ENCODE assay signal across 1 cellular context in the genomic region with DNA sequence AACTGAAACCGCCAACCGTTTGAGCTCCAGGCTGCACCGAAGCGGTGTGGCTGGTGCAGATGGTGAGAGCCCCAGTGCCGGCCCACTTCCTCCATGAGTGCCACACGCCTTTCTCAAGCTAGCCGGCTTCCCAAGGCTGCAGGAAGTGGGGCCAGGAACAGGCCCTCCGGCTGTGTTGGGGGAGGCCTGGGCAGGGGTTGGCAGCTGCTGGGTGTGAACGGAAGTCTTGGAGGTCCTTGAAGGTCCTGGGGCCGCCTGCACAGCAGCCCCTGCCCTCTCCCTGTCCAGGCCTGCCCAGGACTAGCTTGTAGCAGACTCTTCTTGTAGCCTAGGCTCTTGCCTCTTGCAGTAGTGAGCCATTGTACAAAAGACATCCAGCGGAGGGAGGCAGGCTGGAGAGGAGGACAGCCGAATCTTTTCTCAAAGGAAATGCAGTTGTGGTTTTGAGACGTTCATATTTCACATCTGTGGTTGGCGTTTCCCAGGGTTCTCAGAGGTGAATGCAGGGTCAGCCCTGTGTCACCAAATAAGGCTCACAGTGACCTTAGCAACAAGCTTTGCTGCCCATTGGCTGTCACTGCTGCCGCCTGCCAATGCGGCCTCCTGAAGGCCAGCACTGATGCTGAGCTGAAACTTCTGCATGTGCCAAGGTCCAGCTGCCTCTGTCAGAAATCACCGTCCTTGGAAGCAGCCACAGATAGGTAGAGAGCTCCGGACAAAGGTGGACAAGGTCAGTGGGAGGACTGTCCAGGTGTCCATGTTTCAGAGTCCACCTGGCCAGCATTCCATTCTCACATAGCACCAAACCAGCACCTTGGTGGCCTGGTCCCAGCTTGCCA.
TF ChIP-seq lines count a peak whose summit lies in the region.

No MANE protein-coding gene starts in this region.

TF ChIP-seq in K562, 482 proteins besides CTCF, POLR2A, EP300 and RAD21 (continued from another document and continues in another):
- TF ChIP-seq, protein P1, sequence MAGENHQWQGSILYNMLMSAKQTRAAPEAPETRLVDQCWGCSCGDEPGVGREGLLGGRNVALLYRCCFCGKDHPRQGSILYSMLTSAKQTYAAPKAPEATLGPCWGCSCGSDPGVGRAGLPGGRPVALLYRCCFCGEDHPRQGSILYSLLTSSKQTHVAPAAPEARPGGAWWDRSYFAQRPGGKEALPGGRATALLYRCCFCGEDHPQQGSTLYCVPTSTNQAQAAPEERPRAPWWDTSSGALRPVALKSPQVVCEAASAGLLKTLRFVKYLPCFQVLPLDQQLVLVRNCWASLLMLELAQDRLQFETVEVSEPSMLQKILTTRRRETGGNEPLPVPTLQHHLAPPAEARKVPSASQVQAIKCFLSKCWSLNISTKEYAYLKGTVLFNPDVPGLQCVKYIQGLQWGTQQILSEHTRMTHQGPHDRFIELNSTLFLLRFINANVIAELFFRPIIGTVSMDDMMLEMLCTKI (IDR thresholded peaks at IDR 0.05; ENCODE audit: partially characterized antibody): no peak
- TF ChIP-seq ZNF699 (CRISPR knock-in tag; IDR thresholded peaks at IDR 0.05; ENCODE audit: insufficient replicate concordance) (no peak), LCOR (CRISPR knock-in tag; IDR thresholded peaks at IDR 0.05) (peak; percentile 63; the same call in 1 of the 2 replicates), ZNF316 (IDR thresholded peaks at IDR 0.05) (no peak), KDM2B (CRISPR knock-in tag; IDR thresholded peaks at IDR 0.05) (no peak), ELF1 (tag; IDR thresholded peaks at IDR 0.05) (no peak), ZFP30 (CRISPR knock-in tag; IDR thresholded peaks at IDR 0.05; ENCODE audit: borderline replicate concordance) (no peak), HOXB6 (CRISPR knock-in tag; IDR thresholded peaks at IDR 0.05; ENCODE audit: borderline replicate concordance) (no peak), CAMTA2 (CRISPR knock-in tag; conservative IDR thresholded peaks at IDR 0.05) (no peak), ZNF589 (CRISPR knock-in tag; IDR thresholded peaks at IDR 0.05; ENCODE audit: low read depth) (peak; percentile 85), FIP1L1 (IDR thresholded peaks at IDR 0.05; ENCODE audit: low read depth, low read length, poor library complexity, severe bottlenecking) (no peak), MEIS2 (IDR thresholded peaks at IDR 0.05; ENCODE audit: partially characterized antibody) (peak; percentile 77), SIX5 (IDR thresholded peaks at IDR 0.05; ENCODE audit: borderline replicate concordance in 1 of 2, insufficient read depth in 1 of 2, low read depth in 1 of 2, low read length in 2 of 2) (no peak), SNIP1 (IDR thresholded peaks at IDR 0.05; ENCODE audit: low read depth) (no peak), ZNF75A (CRISPR knock-in tag; IDR thresholded peaks at IDR 0.05) (0 out of 2 replicates have a peak, but pooled peaks have one; percentile 34), NR2C1 (IDR thresholded peaks at IDR 0.05) (no peak), NR2C1 (tag; IDR thresholded peaks at IDR 0.05) (peak; percentile 74), RBFOX2 (IDR thresholded peaks at IDR 0.05; ENCODE audit: low read depth, low read length) (peak; percentile 36; the same call in 1 of the 2 replicates), RBM34 (IDR thresholded peaks at IDR 0.05; ENCODE audit: borderline replicate concordance, insufficient read depth, low read length) (no peak), ZNF121 (CRISPR knock-in tag; conservative IDR thresholded peaks at IDR 0.05) (no peak), RFX1 (IDR thresholded peaks at IDR 0.05) (peak; percentile 65), HDGF (IDR thresholded peaks at IDR 0.05) (no peak), ZNF79 (CRISPR knock-in tag; IDR thresholded peaks at IDR 0.05; ENCODE audit: low read depth) (peak; percentile 62; the same call in 1 of the 2 replicates)
- TF ChIP-seq, protein P2, sequence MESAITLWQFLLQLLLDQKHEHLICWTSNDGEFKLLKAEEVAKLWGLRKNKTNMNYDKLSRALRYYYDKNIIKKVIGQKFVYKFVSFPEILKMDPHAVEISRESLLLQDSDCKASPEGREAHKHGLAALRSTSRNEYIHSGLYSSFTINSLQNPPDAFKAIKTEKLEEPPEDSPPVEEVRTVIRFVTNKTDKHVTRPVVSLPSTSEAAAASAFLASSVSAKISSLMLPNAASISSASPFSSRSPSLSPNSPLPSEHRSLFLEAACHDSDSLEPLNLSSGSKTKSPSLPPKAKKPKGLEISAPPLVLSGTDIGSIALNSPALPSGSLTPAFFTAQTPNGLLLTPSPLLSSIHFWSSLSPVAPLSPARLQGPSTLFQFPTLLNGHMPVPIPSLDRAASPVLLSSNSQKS (CRISPR knock-in tag; IDR thresholded peaks at IDR 0.05): no peak
- TF ChIP-seq, protein P3, sequence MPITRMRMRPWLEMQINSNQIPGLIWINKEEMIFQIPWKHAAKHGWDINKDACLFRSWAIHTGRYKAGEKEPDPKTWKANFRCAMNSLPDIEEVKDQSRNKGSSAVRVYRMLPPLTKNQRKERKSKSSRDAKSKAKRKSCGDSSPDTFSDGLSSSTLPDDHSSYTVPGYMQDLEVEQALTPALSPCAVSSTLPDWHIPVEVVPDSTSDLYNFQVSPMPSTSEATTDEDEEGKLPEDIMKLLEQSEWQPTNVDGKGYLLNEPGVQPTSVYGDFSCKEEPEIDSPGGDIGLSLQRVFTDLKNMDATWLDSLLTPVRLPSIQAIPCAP (CRISPR knock-in tag; IDR thresholded peaks at IDR 0.05; ENCODE audit: borderline replicate concordance): no peak
- TF ChIP-seq, protein P4, sequence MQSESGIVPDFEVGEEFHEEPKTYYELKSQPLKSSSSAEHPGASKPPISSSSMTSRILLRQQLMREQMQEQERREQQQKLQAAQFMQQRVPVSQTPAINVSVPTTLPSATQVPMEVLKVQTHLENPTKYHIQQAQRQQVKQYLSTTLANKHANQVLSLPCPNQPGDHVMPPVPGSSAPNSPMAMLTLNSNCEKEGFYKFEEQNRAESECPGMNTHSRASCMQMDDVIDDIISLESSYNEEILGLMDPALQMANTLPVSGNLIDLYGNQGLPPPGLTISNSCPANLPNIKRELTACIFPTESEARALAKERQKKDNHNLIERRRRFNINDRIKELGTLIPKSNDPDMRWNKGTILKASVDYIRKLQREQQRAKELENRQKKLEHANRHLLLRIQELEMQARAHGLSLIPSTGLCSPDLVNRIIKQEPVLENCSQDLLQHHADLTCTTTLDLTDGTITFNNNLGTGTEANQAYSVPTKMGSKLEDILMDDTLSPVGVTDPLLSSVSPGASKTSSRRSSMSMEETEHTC (IDR thresholded peaks at IDR 0.05): no peak
- TF ChIP-seq, protein P5, sequence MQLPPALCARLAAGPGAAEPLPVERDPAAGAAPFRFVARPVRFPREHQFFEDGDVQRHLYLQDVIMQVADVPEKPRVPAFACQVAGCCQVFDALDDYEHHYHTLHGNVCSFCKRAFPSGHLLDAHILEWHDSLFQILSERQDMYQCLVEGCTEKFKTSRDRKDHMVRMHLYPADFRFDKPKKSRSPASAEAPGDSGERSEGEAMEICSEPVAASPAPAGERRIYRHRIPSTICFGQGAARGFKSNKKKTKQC (CRISPR knock-in tag; IDR thresholded peaks at IDR 0.05): no peak
- TF ChIP-seq, protein P6, sequence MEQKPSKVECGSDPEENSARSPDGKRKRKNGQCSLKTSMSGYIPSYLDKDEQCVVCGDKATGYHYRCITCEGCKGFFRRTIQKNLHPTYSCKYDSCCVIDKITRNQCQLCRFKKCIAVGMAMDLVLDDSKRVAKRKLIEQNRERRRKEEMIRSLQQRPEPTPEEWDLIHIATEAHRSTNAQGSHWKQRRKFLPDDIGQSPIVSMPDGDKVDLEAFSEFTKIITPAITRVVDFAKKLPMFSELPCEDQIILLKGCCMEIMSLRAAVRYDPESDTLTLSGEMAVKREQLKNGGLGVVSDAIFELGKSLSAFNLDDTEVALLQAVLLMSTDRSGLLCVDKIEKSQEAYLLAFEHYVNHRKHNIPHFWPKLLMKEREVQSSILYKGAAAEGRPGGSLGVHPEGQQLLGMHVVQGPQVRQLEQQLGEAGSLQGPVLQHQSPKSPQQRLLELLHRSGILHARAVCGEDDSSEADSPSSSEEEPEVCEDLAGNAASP (IDR thresholded peaks at IDR 0.05): no peak
- TF ChIP-seq, protein P7, sequence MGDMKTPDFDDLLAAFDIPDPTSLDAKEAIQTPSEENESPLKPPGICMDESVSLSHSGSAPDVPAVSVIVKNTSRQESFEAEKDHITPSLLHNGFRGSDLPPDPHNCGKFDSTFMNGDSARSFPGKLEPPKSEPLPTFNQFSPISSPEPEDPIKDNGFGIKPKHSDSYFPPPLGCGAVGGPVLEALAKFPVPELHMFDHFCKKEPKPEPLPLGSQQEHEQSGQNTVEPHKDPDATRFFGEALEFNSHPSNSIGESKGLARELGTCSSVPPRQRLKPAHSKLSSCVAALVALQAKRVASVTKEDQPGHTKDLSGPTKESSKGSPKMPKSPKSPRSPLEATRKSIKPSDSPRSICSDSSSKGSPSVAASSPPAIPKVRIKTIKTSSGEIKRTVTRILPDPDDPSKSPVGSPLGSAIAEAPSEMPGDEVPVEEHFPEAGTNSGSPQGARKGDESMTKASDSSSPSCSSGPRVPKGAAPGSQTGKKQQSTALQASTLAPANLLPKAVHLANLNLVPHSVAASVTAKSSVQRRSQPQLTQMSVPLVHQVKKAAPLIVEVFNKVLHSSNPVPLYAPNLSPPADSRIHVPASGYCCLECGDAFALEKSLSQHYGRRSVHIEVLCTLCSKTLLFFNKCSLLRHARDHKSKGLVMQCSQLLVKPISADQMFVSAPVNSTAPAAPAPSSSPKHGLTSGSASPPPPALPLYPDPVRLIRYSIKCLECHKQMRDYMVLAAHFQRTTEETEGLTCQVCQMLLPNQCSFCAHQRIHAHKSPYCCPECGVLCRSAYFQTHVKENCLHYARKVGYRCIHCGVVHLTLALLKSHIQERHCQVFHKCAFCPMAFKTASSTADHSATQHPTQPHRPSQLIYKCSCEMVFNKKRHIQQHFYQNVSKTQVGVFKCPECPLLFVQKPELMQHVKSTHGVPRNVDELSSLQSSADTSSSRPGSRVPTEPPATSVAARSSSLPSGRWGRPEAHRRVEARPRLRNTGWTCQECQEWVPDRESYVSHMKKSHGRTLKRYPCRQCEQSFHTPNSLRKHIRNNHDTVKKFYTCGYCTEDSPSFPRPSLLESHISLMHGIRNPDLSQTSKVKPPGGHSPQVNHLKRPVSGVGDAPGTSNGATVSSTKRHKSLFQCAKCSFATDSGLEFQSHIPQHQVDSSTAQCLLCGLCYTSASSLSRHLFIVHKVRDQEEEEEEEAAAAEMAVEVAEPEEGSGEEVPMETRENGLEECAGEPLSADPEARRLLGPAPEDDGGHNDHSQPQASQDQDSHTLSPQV (IDR thresholded peaks at IDR 0.05): peak; percentile 55; the same call in 1 of the 2 replicates
- TF ChIP-seq, protein P8, sequence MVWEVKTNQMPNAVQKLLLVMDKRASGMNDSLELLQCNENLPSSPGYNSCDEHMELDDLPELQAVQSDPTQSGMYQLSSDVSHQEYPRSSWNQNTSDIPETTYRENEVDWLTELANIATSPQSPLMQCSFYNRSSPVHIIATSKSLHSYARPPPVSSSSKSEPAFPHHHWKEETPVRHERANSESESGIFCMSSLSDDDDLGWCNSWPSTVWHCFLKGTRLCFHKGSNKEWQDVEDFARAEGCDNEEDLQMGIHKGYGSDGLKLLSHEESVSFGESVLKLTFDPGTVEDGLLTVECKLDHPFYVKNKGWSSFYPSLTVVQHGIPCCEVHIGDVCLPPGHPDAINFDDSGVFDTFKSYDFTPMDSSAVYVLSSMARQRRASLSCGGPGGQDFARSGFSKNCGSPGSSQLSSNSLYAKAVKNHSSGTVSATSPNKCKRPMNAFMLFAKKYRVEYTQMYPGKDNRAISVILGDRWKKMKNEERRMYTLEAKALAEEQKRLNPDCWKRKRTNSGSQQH (CRISPR knock-in tag; IDR thresholded peaks at IDR 0.05): peak; percentile 84; the same call in 1 of the 2 replicates
- TF ChIP-seq, protein P9, sequence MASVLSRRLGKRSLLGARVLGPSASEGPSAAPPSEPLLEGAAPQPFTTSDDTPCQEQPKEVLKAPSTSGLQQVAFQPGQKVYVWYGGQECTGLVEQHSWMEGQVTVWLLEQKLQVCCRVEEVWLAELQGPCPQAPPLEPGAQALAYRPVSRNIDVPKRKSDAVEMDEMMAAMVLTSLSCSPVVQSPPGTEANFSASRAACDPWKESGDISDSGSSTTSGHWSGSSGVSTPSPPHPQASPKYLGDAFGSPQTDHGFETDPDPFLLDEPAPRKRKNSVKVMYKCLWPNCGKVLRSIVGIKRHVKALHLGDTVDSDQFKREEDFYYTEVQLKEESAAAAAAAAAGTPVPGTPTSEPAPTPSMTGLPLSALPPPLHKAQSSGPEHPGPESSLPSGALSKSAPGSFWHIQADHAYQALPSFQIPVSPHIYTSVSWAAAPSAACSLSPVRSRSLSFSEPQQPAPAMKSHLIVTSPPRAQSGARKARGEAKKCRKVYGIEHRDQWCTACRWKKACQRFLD (CRISPR knock-in tag; IDR thresholded peaks at IDR 0.05): peak; percentile 57; the same call in 1 of the 2 replicates
- TF ChIP-seq, protein P10, sequence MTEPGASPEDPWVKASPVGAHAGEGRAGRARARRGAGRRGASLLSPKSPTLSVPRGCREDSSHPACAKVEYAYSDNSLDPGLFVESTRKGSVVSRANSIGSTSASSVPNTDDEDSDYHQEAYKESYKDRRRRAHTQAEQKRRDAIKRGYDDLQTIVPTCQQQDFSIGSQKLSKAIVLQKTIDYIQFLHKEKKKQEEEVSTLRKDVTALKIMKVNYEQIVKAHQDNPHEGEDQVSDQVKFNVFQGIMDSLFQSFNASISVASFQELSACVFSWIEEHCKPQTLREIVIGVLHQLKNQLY (CRISPR knock-in tag; conservative IDR thresholded peaks at IDR 0.05): 0 out of 4 replicates have a peak, but pooled peaks of 1 of the 2 experiments have one; percentile 13
- TF ChIP-seq, protein P11, sequence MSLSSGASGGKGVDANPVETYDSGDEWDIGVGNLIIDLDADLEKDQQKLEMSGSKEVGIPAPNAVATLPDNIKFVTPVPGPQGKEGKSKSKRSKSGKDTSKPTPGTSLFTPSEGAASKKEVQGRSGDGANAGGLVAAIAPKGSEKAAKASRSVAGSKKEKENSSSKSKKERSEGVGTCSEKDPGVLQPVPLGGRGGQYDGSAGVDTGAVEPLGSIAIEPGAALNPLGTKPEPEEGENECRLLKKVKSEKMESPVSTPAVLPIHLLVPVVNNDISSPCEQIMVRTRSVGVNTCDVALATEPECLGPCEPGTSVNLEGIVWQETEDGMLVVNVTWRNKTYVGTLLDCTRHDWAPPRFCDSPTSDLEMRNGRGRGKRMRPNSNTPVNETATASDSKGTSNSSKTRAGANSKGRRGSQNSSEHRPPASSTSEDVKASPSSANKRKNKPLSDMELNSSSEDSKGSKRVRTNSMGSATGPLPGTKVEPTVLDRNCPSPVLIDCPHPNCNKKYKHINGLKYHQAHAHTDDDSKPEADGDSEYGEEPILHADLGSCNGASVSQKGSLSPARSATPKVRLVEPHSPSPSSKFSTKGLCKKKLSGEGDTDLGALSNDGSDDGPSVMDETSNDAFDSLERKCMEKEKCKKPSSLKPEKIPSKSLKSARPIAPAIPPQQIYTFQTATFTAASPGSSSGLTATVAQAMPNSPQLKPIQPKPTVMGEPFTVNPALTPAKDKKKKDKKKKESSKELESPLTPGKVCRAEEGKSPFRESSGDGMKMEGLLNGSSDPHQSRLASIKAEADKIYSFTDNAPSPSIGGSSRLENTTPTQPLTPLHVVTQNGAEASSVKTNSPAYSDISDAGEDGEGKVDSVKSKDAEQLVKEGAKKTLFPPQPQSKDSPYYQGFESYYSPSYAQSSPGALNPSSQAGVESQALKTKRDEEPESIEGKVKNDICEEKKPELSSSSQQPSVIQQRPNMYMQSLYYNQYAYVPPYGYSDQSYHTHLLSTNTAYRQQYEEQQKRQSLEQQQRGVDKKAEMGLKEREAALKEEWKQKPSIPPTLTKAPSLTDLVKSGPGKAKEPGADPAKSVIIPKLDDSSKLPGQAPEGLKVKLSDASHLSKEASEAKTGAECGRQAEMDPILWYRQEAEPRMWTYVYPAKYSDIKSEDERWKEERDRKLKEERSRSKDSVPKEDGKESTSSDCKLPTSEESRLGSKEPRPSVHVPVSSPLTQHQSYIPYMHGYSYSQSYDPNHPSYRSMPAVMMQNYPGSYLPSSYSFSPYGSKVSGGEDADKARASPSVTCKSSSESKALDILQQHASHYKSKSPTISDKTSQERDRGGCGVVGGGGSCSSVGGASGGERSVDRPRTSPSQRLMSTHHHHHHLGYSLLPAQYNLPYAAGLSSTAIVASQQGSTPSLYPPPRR (CRISPR knock-in tag; IDR thresholded peaks at IDR 0.05; ENCODE audit: borderline replicate concordance): no peak
